1 cellular context compared by ENCODE assay signal in the genomic region with DNA sequence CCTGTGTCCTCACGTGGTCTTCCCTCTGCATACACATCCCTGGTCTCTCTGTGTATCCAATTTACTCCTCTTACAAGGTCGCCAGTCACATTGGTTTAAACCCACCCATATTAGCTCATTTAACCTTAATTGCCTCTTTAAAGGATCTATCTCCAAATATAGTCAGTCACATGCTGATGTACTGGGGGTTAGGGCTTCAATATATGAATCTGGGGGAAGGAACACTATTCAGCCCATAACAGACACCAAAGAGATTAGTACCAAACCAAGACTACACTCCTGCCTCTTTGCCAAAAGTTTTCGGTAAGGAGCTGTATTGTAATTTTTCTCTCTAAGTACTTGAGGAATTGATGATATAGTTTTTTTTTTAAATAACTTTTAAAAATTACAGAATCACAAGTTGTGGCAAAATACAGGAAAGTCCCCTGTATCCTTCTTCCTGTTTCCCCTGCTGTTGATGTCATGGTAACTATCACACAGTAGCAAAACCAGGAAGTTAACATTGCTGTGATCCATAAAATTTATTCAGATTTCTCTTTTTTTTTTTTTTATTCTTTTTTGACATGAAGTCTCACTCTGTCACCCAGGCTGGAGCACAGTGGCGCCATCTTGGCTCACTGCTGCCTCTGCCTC.
TF ChIP-seq lines count a peak whose summit lies in the region.

No MANE protein-coding gene starts in this region.

TF ChIP-seq in A549, 52 proteins besides CTCF, POLR2A, EP300 and RAD21 (continued from another document):
- no peak for TF ChIP-seq E2F6 (IDR thresholded peaks at IDR 0.05; ENCODE audit: borderline replicate concordance, low read depth)
TF ChIP-seq in A549: peak in this region for 0.
